14 cellular contexts compared by ENCODE assay signal in genomic region chr11:119044708-119045107, GRCh38. TPM values are rescaled to one million over a fixed set of nuclear protein-coding genes. Genes with fewer than 3 reads are reported as not detected.
A peak's percentile ranks its signal among the peaks of the same experiment; 100 is the strongest.
DNase-seq lines count a peak whose midpoint lies in the region; ATAC-seq and TF ChIP-seq lines count a peak whose summit lies in the region.
"Had no signal": no experiment of that assay in that cellular context is flagged by ENCODE, and none has a peak within 500 bp of the region (broad histone marks: within the 10 kb centered on the region; RNA-seq: fewer than 3 reads in every experiment).

No MANE protein-coding gene starts in this region.

- H4K91ac ChIP-seq in trophoblast cell (ENCODE audit: low read depth, low read length) = no peak overlapping the region

- POLR2A ChIA-PET in activated CD8-positive, alpha-beta T cell treated with anti-CD3 and anti-CD28 coated beads for 36 hours (lab: Charles Lee) = interaction anchor here (1.1 to 4.1 kb wide), 3 partner anchors 11 to 50 kb away, joined by 3 to 26 read pairs (median 3); partner anchors contain the start of genes HYOU1 and VPS11
- POLR2A ChIA-PET in RWPE1 (lab: Yijun Ruan, JAX; ENCODE audit: low non-redundant PET) = no interaction called here

- TF ChIP-seq CTCF in activated CD8-positive, alpha-beta T cell treated with anti-CD3 and anti-CD28 coated beads for 36 hours (IDR thresholded peaks at IDR 0.05) = peak; percentile 35
- peak; percentile 20 for TF ChIP-seq CTCF in fibroblast of villous mesenchyme (IDR thresholded peaks at IDR 0.05; ENCODE audit: insufficient read depth, low read depth, low read length)
- no peak for TF ChIP-seq CTCF in RWPE1 (conservative IDR thresholded peaks at IDR 0.05; ENCODE audit: low read depth)

- no peak overlapping the region for H2BK120ac ChIP-seq in trophoblast cell (ENCODE audit: insufficient read depth, low read length, poor library complexity)

- DNase-seq in activated naive CD4-positive, alpha-beta T cell treated with anti-CD3 and anti-CD28 coated beads, Interleukin-2, amount 10 ng/mL, durations not matched to agents 7 days and 5 days = no peak
- DNase-seq in activated naive CD4-positive, alpha-beta T cell treated with Interleukin-2 at 50 U/mL for 16 hours = no peak
- DNase-seq in activated CD8-positive, alpha-beta T cell treated with anti-CD3 and anti-CD28 coated beads for 36 hours = no peak
- DNase-seq in fibroblast of villous mesenchyme (ENCODE audit: low read depth) (no peak), RWPE1 (ENCODE audit: low spot score) (no peak), trophoblast cell (no peak), NOMO-1 (lab: John Stamatoyannopoulos, UW; ENCODE audit: unreplicated experiment in 2 of 2) (no peak), NCI-H2227 (lab: John Stamatoyannopoulos, UW; ENCODE audit: unreplicated experiment) (no peak)
- DNase-seq: activated CD8-positive, alpha-beta memory T cell treated with anti-CD3 and anti-CD28 coated beads, Interleukin-2, amount 50 U/mL, for 4 hours; activated naive CD8-positive, alpha-beta T cell treated with anti-CD3 and anti-CD28 coated beads, Interleukin-2, amount 10 ng/mL, durations not matched to agents 7 days and 5 days; immature natural killer cell; NCI-H774; stimulated activated CD4-positive, alpha-beta T cell treated with anti-CD3 and anti-CD28 coated beads, Interleukin-15, amount 100 ng/mL, for 24 hours had no signal

- WGBS in trophoblast cell (ENCODE audit: extremely low coverage, insufficient coverage, insufficient read length) = no CpG with 5 or more reads among the region's 6 CpGs

- no peaks in the 10 kb centered on the region for H3K4me1 ChIP-seq in trophoblast cell (ENCODE audit: control insufficient read depth in 1 of 2, insufficient read depth in 2 of 2, low read length in 2 of 2)

- H2AFZ ChIP-seq in trophoblast cell (ENCODE audit: insufficient read depth, low read length, poor library complexity) = no peak overlapping the region

- H3K9me3 Mint-ChIP-seq in activated naive CD4-positive, alpha-beta T cell treated with anti-CD3 and anti-CD28 coated beads, Interleukin-2, amount 10 ng/mL, durations not matched to agents 7 days and 5 days = no peaks in the 10 kb centered on the region
- H3K9me3 Mint-ChIP-seq in activated CD8-positive, alpha-beta T cell treated with anti-CD3 and anti-CD28 coated beads for 36 hours = no peaks in the 10 kb centered on the region
- H3K9me3 Mint-ChIP-seq: activated naive CD8-positive, alpha-beta T cell treated with anti-CD3 and anti-CD28 coated beads, Interleukin-2, amount 10 ng/mL, durations not matched to agents 7 days and 5 days; immature natural killer cell had no signal

- intact Hi-C loops in activated CD8-positive, alpha-beta T cell treated with anti-CD3 and anti-CD28 coated beads for 36 hours (cut with micrococcal nuclease) = no loop called here

- CTCF ChIA-PET in activated naive CD4-positive, alpha-beta T cell treated with anti-CD3 and anti-CD28 coated beads, Interleukin-2, amount 10 ng/mL, durations not matched to agents 7 days and 5 days (lab: Charles Lee) = no interaction called here
- CTCF ChIA-PET in activated CD8-positive, alpha-beta T cell treated with anti-CD3 and anti-CD28 coated beads for 36 hours (lab: Charles Lee) = interaction anchor here (0.7 to 1.5 kb wide), 5 partner anchors 10 to 74 kb away, joined by 3 to 5 read pairs (median 4); no protein-coding TSS in a partner anchor
- CTCF ChIA-PET in RWPE1 (lab: Yijun Ruan, JAX) = no interaction called here

- no peak overlapping the region for H3K4me3 ChIP-seq in fibroblast of villous mesenchyme (ENCODE audit: low read depth, low read length)
- no peak overlapping the region for H3K4me3 ChIP-seq in trophoblast cell (ENCODE audit: low read depth, low read length)
- H3K4me3 ChIP-seq: coronary artery had no signal

- no peaks in the 10 kb centered on the region for H3K4me1 Mint-ChIP-seq in activated naive CD4-positive, alpha-beta T cell treated with anti-CD3 and anti-CD28 coated beads, Interleukin-2, amount 10 ng/mL, durations not matched to agents 7 days and 5 days
- H3K4me1 Mint-ChIP-seq in activated CD8-positive, alpha-beta T cell treated with anti-CD3 and anti-CD28 coated beads for 36 hours (ENCODE audit: low read depth) = peaks cover 7% of the 10 kb centered on the region

- peaks cover 47 to 52% of the 10 kb centered on the region in 2 experiments for H3K36me3 ChIP-seq in trophoblast cell (ENCODE audit: control insufficient read depth in 1 of 2, insufficient read depth in 2 of 2, low read length in 2 of 2)

- H3K27me3 Mint-ChIP-seq in activated naive CD4-positive, alpha-beta T cell treated with anti-CD3 and anti-CD28 coated beads, Interleukin-2, amount 10 ng/mL, durations not matched to agents 7 days and 5 days = peaks cover under 1% of the 10 kb centered on the region
- no peaks in the 10 kb centered on the region for H3K27me3 Mint-ChIP-seq in activated CD8-positive, alpha-beta T cell treated with anti-CD3 and anti-CD28 coated beads for 36 hours

- no peak overlapping the region for H3K4me2 ChIP-seq in trophoblast cell (ENCODE audit: low read length)

- no peak overlapping the region for H3K9ac ChIP-seq in trophoblast cell (ENCODE audit: low read length)

- no peaks in the 10 kb centered on the region for H3K79me2 ChIP-seq in trophoblast cell (ENCODE audit: control insufficient read depth, insufficient read depth, low read length, poor library complexity)

- H3K27me3 ChIP-seq in trophoblast cell (ENCODE audit: insufficient read depth, low read length) = no peaks in the 10 kb centered on the region

- no peak overlapping the region for H4K12ac ChIP-seq in trophoblast cell (ENCODE audit: low read depth, low read length)

- H3K27ac ChIP-seq in RWPE1 (no peak overlapping the region), trophoblast cell (ENCODE audit: low read depth, low read length) (no peak overlapping the region)
- H3K27ac ChIP-seq: coronary artery had no signal

- H3K4me3 Mint-ChIP-seq in activated naive CD4-positive, alpha-beta T cell treated with anti-CD3 and anti-CD28 coated beads, Interleukin-2, amount 10 ng/mL, durations not matched to agents 7 days and 5 days = no peak overlapping the region
- no peak overlapping the region for H3K4me3 Mint-ChIP-seq in activated CD8-positive, alpha-beta T cell treated with anti-CD3 and anti-CD28 coated beads for 36 hours
- H3K4me3 Mint-ChIP-seq: activated naive CD8-positive, alpha-beta T cell treated with anti-CD3 and anti-CD28 coated beads, Interleukin-2, amount 10 ng/mL, durations not matched to agents 7 days and 5 days; immature natural killer cell had no signal

- H3K14ac ChIP-seq in trophoblast cell (ENCODE audit: low read length) = no peak overlapping the region

- peak overlapping the region; percentile 69 for H3K27ac Mint-ChIP-seq in activated naive CD4-positive, alpha-beta T cell treated with anti-CD3 and anti-CD28 coated beads, Interleukin-2, amount 10 ng/mL, durations not matched to agents 7 days and 5 days
- no peak overlapping the region for H3K27ac Mint-ChIP-seq in activated CD8-positive, alpha-beta T cell treated with anti-CD3 and anti-CD28 coated beads for 36 hours
- H3K27ac Mint-ChIP-seq: activated naive CD8-positive, alpha-beta T cell treated with anti-CD3 and anti-CD28 coated beads, Interleukin-2, amount 10 ng/mL, durations not matched to agents 7 days and 5 days had no signal

- no peak overlapping the region for H2BK5ac ChIP-seq in trophoblast cell (ENCODE audit: low read depth, low read length, poor library complexity)

- H3K79me1 ChIP-seq in trophoblast cell (ENCODE audit: low read length) = no peaks in the 10 kb centered on the region

- H3K36me3 Mint-ChIP-seq in activated naive CD4-positive, alpha-beta T cell treated with anti-CD3 and anti-CD28 coated beads, Interleukin-2, amount 10 ng/mL, durations not matched to agents 7 days and 5 days = peaks cover 40% of the 10 kb centered on the region
- peaks cover 29% of the 10 kb centered on the region for H3K36me3 Mint-ChIP-seq in activated CD8-positive, alpha-beta T cell treated with anti-CD3 and anti-CD28 coated beads for 36 hours (ENCODE audit: low read depth)

- no peak overlapping the region for H4K8ac ChIP-seq in trophoblast cell (ENCODE audit: low read depth, low read length)

- H3K9me3 ChIP-seq in trophoblast cell (ENCODE audit: insufficient read depth, low read depth, low read length) = no peaks in the 10 kb centered on the region

- no peak for ATAC-seq in activated CD8-positive, alpha-beta T cell treated with anti-CD3 and anti-CD28 coated beads for 36 hours

- H3K4ac ChIP-seq in trophoblast cell (ENCODE audit: low read depth, low read length) = no peak overlapping the region

- no peak overlapping the region for H2AK5ac ChIP-seq in trophoblast cell (ENCODE audit: low read length)

- H3K18ac ChIP-seq in trophoblast cell (ENCODE audit: low read length) = no peak overlapping the region

- H2BK12ac ChIP-seq in trophoblast cell (ENCODE audit: low read length) = no peak overlapping the region

- no peak overlapping the region for H3K23ac ChIP-seq in trophoblast cell (ENCODE audit: low read length)

RNA-seq across cellular contexts. Expression of gene HYOU1, which starts 12.3 kb away (rescaled TPM):
- total RNA-seq in activated CD8-positive, alpha-beta T cell treated with anti-CD3 and anti-CD28 coated beads for 36 hours = 100 to 1,000 TPM in 1 of 2 experiments, 10 to 100 TPM in 1; 92.4 to 101 TPM
- total RNA-seq in fibroblast of villous mesenchyme = 155 and 174 TPM in 2 replicates
- polyA plus RNA-seq in trophoblast cell (2013) = 230 and 246 TPM in 2 replicates

RNA-seq across cellular contexts. Expression of gene SLC37A4, which starts 14.0 kb away (rescaled TPM):
- total RNA-seq in activated CD8-positive, alpha-beta T cell treated with anti-CD3 and anti-CD28 coated beads for 36 hours = 10 to 100 TPM; 32.4 to 35.2 TPM
- total RNA-seq in fibroblast of villous mesenchyme = 9.5 and 13.2 TPM in 2 replicates
- polyA plus RNA-seq in trophoblast cell (2013) = 22.4 and 23.1 TPM in 2 replicates

RNA-seq across cellular contexts. Expression of gene VPS11, which starts 22.9 kb away (rescaled TPM):
- total RNA-seq in activated CD8-positive, alpha-beta T cell treated with anti-CD3 and anti-CD28 coated beads for 36 hours = 10 to 100 TPM; 17.1 to 17.2 TPM
- total RNA-seq in fibroblast of villous mesenchyme = 24.2 and 24.6 TPM in 2 replicates
- 28.3 and 31.4 TPM in 2 replicates for polyA plus RNA-seq in trophoblast cell (2013)

RNA-seq across cellular contexts. Expression of gene TRAPPC4, which starts 26.1 kb away (rescaled TPM):
- 10 to 100 TPM; 69.5 to 71.4 TPM for total RNA-seq in activated CD8-positive, alpha-beta T cell treated with anti-CD3 and anti-CD28 coated beads for 36 hours
- total RNA-seq in fibroblast of villous mesenchyme = 55.4 and 94.6 TPM in 2 replicates
- 64.3 and 64.9 TPM in 2 replicates for polyA plus RNA-seq in trophoblast cell (2013)

RNA-seq across cellular contexts. Expression of gene RPS25, which starts 26.6 kb away (rescaled TPM):
- 1,000 to 10,000 TPM; 1,901 to 1,911 TPM for total RNA-seq in activated CD8-positive, alpha-beta T cell treated with anti-CD3 and anti-CD28 coated beads for 36 hours
- 886 and 914 TPM in 2 replicates for total RNA-seq in fibroblast of villous mesenchyme
- 1,849 and 1,855 TPM in 2 replicates for polyA plus RNA-seq in trophoblast cell (2013)
